6 cellular contexts compared by ENCODE assay signal in genomic region chr14:69479696-69480095, GRCh38. TPM values are rescaled to one million over a fixed set of nuclear protein-coding genes. Genes with fewer than 3 reads are reported as not detected.
"Had no signal": no experiment of that assay in that cellular context is flagged by ENCODE, and none has a peak within 500 bp of the region (broad histone marks: within the 10 kb centered on the region; RNA-seq: fewer than 3 reads in every experiment).

No MANE protein-coding gene starts in this region.

- H3K4me3 Mint-ChIP-seq: GM23338, H9 had no signal

- H2AFZ ChIP-seq: GM23338 had no signal

- H3K4me2 ChIP-seq: GM23338 had no signal

- H3K4me3 ChIP-seq: GM23338, K562 had no signal

- H3K4me1 Mint-ChIP-seq: GM23338 had no signal

- H3K27ac Mint-ChIP-seq: GM23338, H9 had no signal

- DNase-seq: H9, HCEC 1CT had no signal

- ATAC-seq: GM23338, HepG2, K562 had no signal

RNA-seq across cellular contexts. Expression of gene PLEKHD1, which starts 4.8 kb away (rescaled TPM):
- total RNA-seq: HepG2, HT-29, K562 had no signal
- polyA plus RNA-seq: K562 had no signal
